Comparison of ENCODE assay signal across 7 cellular contexts in the genomic region with DNA sequence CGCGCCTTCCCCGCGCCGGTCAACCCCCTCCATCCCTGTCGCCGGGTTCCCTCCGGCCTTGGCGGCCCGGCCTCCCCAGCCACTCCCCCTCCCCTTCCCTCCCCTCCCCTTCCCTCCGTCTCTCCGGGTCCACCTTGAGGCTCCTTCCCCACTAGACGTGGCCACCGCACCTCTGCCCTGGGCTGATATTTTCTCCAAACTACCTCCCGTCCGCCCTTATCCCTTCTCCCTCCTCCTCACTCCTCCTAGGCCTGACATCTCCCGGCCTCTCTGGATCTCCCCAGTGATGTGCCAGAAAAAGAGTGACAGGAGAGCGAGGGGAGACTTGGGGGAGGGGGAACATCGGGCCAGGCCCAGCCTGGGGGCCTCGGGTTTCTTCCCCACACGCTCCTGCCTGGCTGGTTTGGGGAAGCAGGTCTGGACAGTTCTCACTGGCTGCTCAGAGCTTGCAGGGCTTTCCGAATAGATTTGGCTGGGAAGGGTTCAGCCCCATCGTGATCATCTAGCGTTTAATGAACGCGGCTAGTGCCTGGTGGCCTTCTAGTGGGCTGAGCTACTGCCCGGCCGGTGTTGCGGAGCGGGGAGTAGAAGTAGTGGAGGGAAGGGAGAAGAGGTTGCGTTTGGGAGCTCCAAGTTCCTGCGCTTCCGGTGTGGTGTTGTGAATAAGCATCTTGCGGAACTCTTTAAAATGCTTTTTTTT. TPM values are rescaled to one million over a fixed set of nuclear protein-coding genes. Genes with fewer than 3 reads are reported as not detected.
DNase-seq lines count a peak whose midpoint lies in the region; ATAC-seq and TF ChIP-seq lines count a peak whose summit lies in the region.

No MANE protein-coding gene starts in this region.

- no peaks in the 10 kb centered on the region for H3K27me3 ChIP-seq in breast epithelium
- peaks cover 7% of the 10 kb centered on the region for H3K27me3 ChIP-seq in kidney epithelial cell (ENCODE audit: control insufficient read depth, insufficient read depth, low read length)
- H3K27me3 ChIP-seq in stomach smooth muscle (ENCODE audit: control insufficient read depth in 1 of 2, insufficient read depth in 2 of 2, low read length in 2 of 2) = no peaks in the 10 kb centered on the region

- H3K36me3 ChIP-seq in breast epithelium (no peaks in the 10 kb centered on the region), kidney epithelial cell (ENCODE audit: control insufficient read depth, insufficient read depth, low read length) (no peaks in the 10 kb centered on the region), stomach smooth muscle (ENCODE audit: control insufficient read depth in 2 of 2, insufficient read depth in 2 of 2, low read length in 2 of 2) (no peaks in the 10 kb centered on the region)

- H3K9me3 ChIP-seq in breast epithelium = no peaks in the 10 kb centered on the region
- H3K9me3 ChIP-seq in stomach smooth muscle (ENCODE audit: control insufficient read depth in 2 of 2, low read length in 2 of 2) = no peaks in the 10 kb centered on the region

- TF ChIP-seq CTCF in breast epithelium (IDR thresholded peaks at IDR 0.05) (no peak), kidney epithelial cell (IDR thresholded peaks at IDR 0.05; ENCODE audit: insufficient read depth, low read length, poor library complexity, severe bottlenecking) (no peak)

- H3K4me1 ChIP-seq in breast epithelium (peaks cover 0 to 4% of the 10 kb centered on the region in 2 donors), stomach smooth muscle (ENCODE audit: control insufficient read depth, insufficient read depth, low read length) (peaks cover 13% of the 10 kb centered on the region)

- peak overlapping the region; percentile 64 to 92 (median 90) for H3K4me3 ChIP-seq in breast epithelium
- H3K4me3 ChIP-seq in kidney epithelial cell (ENCODE audit: low read depth, low read length) = peak overlapping the region; percentile 78
- H3K4me3 ChIP-seq in stomach smooth muscle (ENCODE audit: low read length in 2 of 2) = peak overlapping the region; percentile 69 to 94

- H3K27ac ChIP-seq in breast epithelium (peak overlapping the region; percentile 92 to 93), stomach smooth muscle (ENCODE audit: low read length) (peak overlapping the region; percentile 70)

- H3K9ac ChIP-seq in stomach smooth muscle (ENCODE audit: low read length in 2 of 2) = peak overlapping the region; percentile 69 to 74

- no peak for TF ChIP-seq POLR2A in breast epithelium (IDR thresholded peaks at IDR 0.05)

- ATAC-seq in GM18502 (IDR thresholded peaks at IDR 0.05; ENCODE audit: poor library complexity, unreplicated experiment) (peak; percentile 9), HG03108 (IDR thresholded peaks at IDR 0.05; ENCODE audit: unreplicated experiment) (no peak), HG03135 (IDR thresholded peaks at IDR 0.05; ENCODE audit: unreplicated experiment) (no peak)

- intact Hi-C loops in breast epithelium (cut with DNase I; ENCODE audit: low total_unique reads) = no loop called here

- peak; percentile 31 to 49 for DNase-seq in NCI-H526 (lab: John Stamatoyannopoulos, UW)
- no peak for DNase-seq in breast epithelium (ENCODE audit: low spot score in 2 of 2)
- DNase-seq in kidney epithelial cell (ENCODE audit: low read depth) = no peak

RNA-seq across cellular contexts. Expression of a gene that starts 0.6 kb away (rescaled TPM):
- total RNA-seq in breast epithelium (10 to 100 TPM; 10.6 to 21.3 (median 19.9) TPM), kidney epithelial cell (4.6 and 5.0 TPM in 2 replicates)

Comparison
In these comparisons a context has a peak if more than half of its experiments do, and no peak if none do; other contexts are left out.
1. DNase-seq: peak in NCI-H526 (2 of 2); none in breast epithelium (0 of 2) and kidney epithelial cell (single experiment).
2. Peak in every context shown above with its lines, with median percentiles within 50 percentile points of each other: H3K4me3 ChIP-seq.